ENCODE assay signal across 9 cellular contexts in genomic region chr9:127166651-127167524, GRCh38. TPM values are rescaled to one million over a fixed set of nuclear protein-coding genes. Genes with fewer than 3 reads are reported as not detected.
DNase-seq lines count a peak whose midpoint lies in the region; ATAC-seq and TF ChIP-seq lines count a peak whose summit lies in the region.
"Had no signal": no experiment of that assay in that cellular context is flagged by ENCODE, and none has a peak within 500 bp of the region (broad histone marks: within the 10 kb centered on the region; RNA-seq: fewer than 3 reads in every experiment).

No MANE protein-coding gene starts in this region.

- no peaks in the 10 kb centered on the region for H3K4me1 ChIP-seq in breast epithelium
- H3K4me1 ChIP-seq: Caco-2 had no signal

- H3K36me3 ChIP-seq in breast epithelium = no peaks in the 10 kb centered on the region

- peaks cover 24% of the 10 kb centered on the region for H3K4me1 Mint-ChIP-seq in MCF 10A (ENCODE audit: insufficient read depth, unreplicated experiment)

- peak overlapping the region; percentile 86 for H3K27ac Mint-ChIP-seq in MCF 10A (ENCODE audit: low read depth, unreplicated experiment)

- POLR2A ChIA-PET in MCF 10A (lab: Yijun Ruan, JAX) (interaction anchor here (0.7 to 1.6 kb wide), 4 partner anchors 10 to 38 kb away, joined by 3 to 6 read pairs (median 5); no protein-coding TSS in a partner anchor), RWPE1 (lab: Yijun Ruan, JAX; ENCODE audit: low non-redundant PET) (interaction anchor here (0.7 kb wide), 1 partner anchor 16 kb away, joined by 7 read pairs; no protein-coding TSS in a partner anchor)

- H3K9me3 ChIP-seq in breast epithelium = no peaks in the 10 kb centered on the region
- H3K9me3 ChIP-seq: Caco-2 had no signal

- CTCF ChIA-PET in MCF 10A (lab: Yijun Ruan, JAX) = interaction anchor here (0.6 to 0.7 kb wide), 3 partner anchors 173 to 674 kb away, joined by 3 read pairs; no protein-coding TSS in a partner anchor
- CTCF ChIA-PET in RWPE1 (lab: Yijun Ruan, JAX) = interaction anchor here (0.6 to 1.2 kb wide), 3 partner anchors 32 to 360 kb away, joined by 3 to 10 read pairs (median 5); no protein-coding TSS in a partner anchor

- H3K27me3 ChIP-seq in breast epithelium = no peaks in the 10 kb centered on the region

- H3K4me3 ChIP-seq in breast epithelium = no peak overlapping the region

- H3K4me3 Mint-ChIP-seq in MCF 10A (ENCODE audit: unreplicated experiment) = no peak overlapping the region

- no peaks in the 10 kb centered on the region for H3K27me3 Mint-ChIP-seq in MCF 10A (ENCODE audit: insufficient read depth, unreplicated experiment)

- TF ChIP-seq CTCF in MCF 10A (IDR thresholded peaks at IDR 0.05; ENCODE audit: unreplicated experiment) (no peak), breast epithelium (IDR thresholded peaks at IDR 0.05) (no peak), RWPE1 (conservative IDR thresholded peaks at IDR 0.05; ENCODE audit: low read depth) (no peak)

- intact Hi-C loops in MCF 10A (cut with micrococcal nuclease) (no loop called here), breast epithelium (cut with DNase I; ENCODE audit: low total_unique reads) (no loop called here), left ventricle myocardium superior (cut with micrococcal nuclease) (no loop called here)

- no peaks in the 10 kb centered on the region for H3K36me3 Mint-ChIP-seq in MCF 10A (ENCODE audit: insufficient read depth, unreplicated experiment)

- H3K27ac ChIP-seq in breast epithelium (no peak overlapping the region), RWPE1 (peak overlapping the region; percentile 79)

- peak; percentile 52 for ATAC-seq in HG03139 (IDR thresholded peaks at IDR 0.05; ENCODE audit: unreplicated experiment)
- ATAC-seq in left ventricle myocardium superior = no peak

- BruUV-seq in MCF 10A (replicated peaks; lab: Mats Ljungman, UMichigan) = TSS peak; percentile 33

- no peak for TF ChIP-seq POLR2A in breast epithelium (IDR thresholded peaks at IDR 0.05)

- DNase-seq in MCF 10A (ENCODE audit: unreplicated experiment) = peak; percentile 97
- no peak for DNase-seq in breast epithelium (ENCODE audit: low spot score in 2 of 2)
- DNase-seq in RWPE1 (ENCODE audit: low spot score) = peak; percentile 98
- DNase-seq in stimulated activated CD8-positive, alpha-beta memory T cell treated with anti-CD3 and anti-CD28 coated beads, Interleukin-4, amount 100 ng/mL, for 48 hours = peak; percentile 20
- DNase-seq in activated T-cell treated with anti-CD3 and anti-CD28 coated beads for 4 hours = no peak
- no peak for DNase-seq in hypothalamus (lab: John Stamatoyannopoulos, UW)
- no peak for DNase-seq in left ventricle myocardium superior

- H3K9me3 Mint-ChIP-seq in MCF 10A (ENCODE audit: unreplicated experiment) = no peaks in the 10 kb centered on the region

RNA-seq across cellular contexts. Expression of gene ANGPTL2, which starts 44.5 kb away (rescaled TPM):
- not detected in 2 replicates for total RNA-seq in MCF 10A (2022)
- 10 to 100 TPM; 30.9 to 61.8 (median 51.8) TPM for total RNA-seq in breast epithelium
- 27.4 TPM for total RNA-seq in left ventricle myocardium superior
- total RNA-seq: Caco-2 had no signal

Comparison
In these comparisons a context has a peak if more than half of its experiments do, and no peak if none do; other contexts are left out.
1. DNase-seq: peak in MCF 10A (single experiment), RWPE1 (single experiment) and stimulated activated CD8-positive, alpha-beta memory T cell treated with anti-CD3 and anti-CD28 coated beads, Interleukin-4, amount 100 ng/mL, for 48 hours (single experiment); none in breast epithelium (0 of 2), activated T-cell treated with anti-CD3 and anti-CD28 coated beads for 4 hours (single experiment), hypothalamus (0 of 51) and left ventricle myocardium superior (single experiment).
2. RNA of gene ANGPTL2, which starts 44.5 kb away (total RNA-seq): 30.9 to 61.8 TPM in breast epithelium and 27.4 TPM in left ventricle myocardium superior (single experiment); not detected in MCF 10A; every median in the first group is over 10 times any median in the second.